8 cellular contexts compared by ENCODE assay signal in the genomic region with DNA sequence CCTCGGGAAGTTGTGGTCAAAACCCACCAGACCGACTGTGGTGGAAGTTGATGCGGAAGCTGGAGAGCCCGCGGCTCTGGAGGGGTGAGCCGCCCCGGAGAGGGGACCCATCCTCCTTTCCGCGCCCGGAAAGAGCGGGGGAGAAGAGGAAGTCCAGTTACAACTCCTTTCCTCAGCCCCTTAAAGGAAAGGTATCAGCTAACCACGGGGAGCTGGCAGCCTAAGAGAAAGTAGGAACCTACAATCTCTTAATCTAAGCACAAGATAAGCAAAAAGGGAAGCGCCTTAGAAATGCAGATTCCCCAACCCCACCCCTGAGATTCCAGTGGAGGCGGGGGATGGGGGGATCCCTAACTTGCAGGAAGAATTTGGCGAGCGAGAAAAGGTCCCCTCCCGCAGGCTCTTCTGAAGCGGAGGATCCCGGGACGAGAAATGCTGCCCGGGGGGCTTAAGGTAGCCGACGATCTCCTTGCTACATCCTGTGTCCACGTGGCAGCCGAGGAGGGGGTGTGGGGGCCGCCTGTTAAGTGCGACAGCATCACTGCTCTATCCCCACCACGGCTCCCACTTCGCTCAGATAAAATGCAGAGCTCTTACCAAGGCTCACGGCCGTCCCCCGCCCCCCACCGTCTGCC.
A peak's percentile ranks its signal among the peaks of the same experiment; 100 is the strongest.
DNase-seq lines count a peak whose midpoint lies in the region; ATAC-seq and TF ChIP-seq lines count a peak whose summit lies in the region.

No MANE protein-coding gene starts in this region.

- H3K4me3 ChIP-seq in Loucy (ENCODE audit: low read length, poor library complexity, severe bottlenecking): peak overlapping the region; percentile 71
- peak overlapping the region; percentile 52 to 58 for H3K4me3 ChIP-seq in cardiac fibroblast (replicated peaks in 1 of 2; ENCODE audit: low read depth in 2 of 2, low read length in 2 of 2)

- CTCF ChIA-PET in CD4-positive, alpha-beta T cell (lab: Charles Lee): no interaction called here

- no peak for ATAC-seq in CD4-positive, alpha-beta T cell (ENCODE audit: poor library complexity)
- ATAC-seq in GM18873 (IDR thresholded peaks at IDR 0.05; ENCODE audit: low FRiP score, unreplicated experiment): no peak
- no peak for ATAC-seq in HG02981 (IDR thresholded peaks at IDR 0.05; ENCODE audit: unreplicated experiment)

- H3K4me1 Mint-ChIP-seq in CD4-positive, alpha-beta T cell (ENCODE audit: low read depth): peaks cover 19% of the 10 kb centered on the region
- H3K4me1 Mint-ChIP-seq in mesothelial cell of epicardium: peaks cover 33% of the 10 kb centered on the region

- peak overlapping the region; percentile 68 for H3K9ac ChIP-seq in Loucy (ENCODE audit: low read depth, low read length, poor library complexity, severe bottlenecking)

- H2AFZ ChIP-seq in Loucy (ENCODE audit: low read length): peak overlapping the region; percentile 63

- peak overlapping the region; percentile 80 for H3K4me2 ChIP-seq in Loucy (ENCODE audit: low read depth, low read length, poor library complexity, severe bottlenecking)

- no peaks in the 10 kb centered on the region for H3K79me2 ChIP-seq in Loucy (ENCODE audit: insufficient read depth, low read length)

- H4K20me1 ChIP-seq in Loucy (ENCODE audit: insufficient read depth, low read length, poor library complexity, severe bottlenecking): no peaks in the 10 kb centered on the region

- POLR2A ChIA-PET in CD4-positive, alpha-beta T cell (lab: Charles Lee): no interaction called here

- H3K27me3 Mint-ChIP-seq in CD4-positive, alpha-beta T cell: peaks cover 51% of the 10 kb centered on the region
- H3K27me3 Mint-ChIP-seq in mesothelial cell of epicardium (ENCODE audit: low read depth): peaks cover 38% of the 10 kb centered on the region

- H3K36me3 ChIP-seq in Loucy (ENCODE audit: insufficient read depth, low read length): no peaks in the 10 kb centered on the region

- no peaks in the 10 kb centered on the region for H3K36me3 Mint-ChIP-seq in CD4-positive, alpha-beta T cell (ENCODE audit: low read depth)
- H3K36me3 Mint-ChIP-seq in mesothelial cell of epicardium: no peaks in the 10 kb centered on the region

- no peaks in the 10 kb centered on the region for H3K9me3 ChIP-seq in CD4-positive, alpha-beta T cell (ENCODE audit: control insufficient read depth, low read length)
- H3K9me3 ChIP-seq in Loucy (ENCODE audit: insufficient read depth, low read depth, low read length): no peaks in the 10 kb centered on the region

- intact Hi-C loops in CD4-positive, alpha-beta T cell (cut with DNase I, micrococcal nuclease): no loop called here

- H3K4me3 Mint-ChIP-seq in CD4-positive, alpha-beta T cell: peak overlapping the region; percentile 79
- H3K4me3 Mint-ChIP-seq in mesothelial cell of epicardium: peak overlapping the region; percentile 84

- no peak for DNase-seq in CD4-positive, alpha-beta T cell
- DNase-seq in cardiac fibroblast (ENCODE audit: low read depth in 2 of 2): peak; percentile 10 to 13
- no peak for DNase-seq in mesothelial cell of epicardium (ENCODE audit: low spot score in 2 of 2, unreplicated experiment in 2 of 2)
- no peak for DNase-seq in DMS114 treated with DMSO at 0.1 percent for 48 hours (lab: John Stamatoyannopoulos, UW; ENCODE audit: unreplicated experiment)
- no peak for DNase-seq in AG08395 (ENCODE audit: low spot score)

- no peaks in the 10 kb centered on the region for H3K9me2 ChIP-seq in Loucy (replicated peaks; ENCODE audit: low read depth, low read length)

- H3K4me1 ChIP-seq in Loucy (ENCODE audit: insufficient read depth, low read length, poor library complexity, severe bottlenecking): peaks cover 39% of the 10 kb centered on the region

- peaks cover 3% of the 10 kb centered on the region; the same call in 1 of the 2 replicates for H3F3A ChIP-seq in Loucy (ENCODE audit: low read depth)

- peaks cover 36% of the 10 kb centered on the region for H3K27me3 ChIP-seq in CD4-positive, alpha-beta T cell (ENCODE audit: control insufficient read depth, insufficient read depth, low read length)
- no peaks in the 10 kb centered on the region for H3K27me3 ChIP-seq in Loucy (ENCODE audit: insufficient read depth, low read length, poor library complexity, severe bottlenecking)

- H3K9me3 Mint-ChIP-seq in CD4-positive, alpha-beta T cell: no peaks in the 10 kb centered on the region
- H3K9me3 Mint-ChIP-seq in mesothelial cell of epicardium: no peaks in the 10 kb centered on the region

- no peak overlapping the region for H3K27ac ChIP-seq in CD4-positive, alpha-beta T cell (ENCODE audit: low read depth, low read length)

- H3K27ac Mint-ChIP-seq in CD4-positive, alpha-beta T cell: no peak overlapping the region
- H3K27ac Mint-ChIP-seq in mesothelial cell of epicardium: peak overlapping the region; percentile 59

- no peak for TF ChIP-seq CTCF in CD4-positive, alpha-beta T cell (IDR thresholded peaks at IDR 0.05)
- no peak for TF ChIP-seq CTCF in Loucy (conservative IDR thresholded peaks at IDR 0.05; ENCODE audit: low read length)
- TF ChIP-seq CTCF in cardiac fibroblast (IDR thresholded peaks at IDR 0.05; ENCODE audit: low read depth, low read length): no peak
- TF ChIP-seq CTCF in mesothelial cell of epicardium (IDR thresholded peaks at IDR 0.05; ENCODE audit: unreplicated experiment): no peak

Comparison
In these comparisons a context has a peak if more than half of its experiments do, and no peak if none do; other contexts are left out.
1. DNase-seq: peak in cardiac fibroblast (2 of 2); none in CD4-positive, alpha-beta T cell (0 of 10), mesothelial cell of epicardium (0 of 2), DMS114 treated with DMSO at 0.1 percent for 48 hours (single experiment) and AG08395 (single experiment).